1 cellular context compared by ENCODE assay signal in the genomic region with DNA sequence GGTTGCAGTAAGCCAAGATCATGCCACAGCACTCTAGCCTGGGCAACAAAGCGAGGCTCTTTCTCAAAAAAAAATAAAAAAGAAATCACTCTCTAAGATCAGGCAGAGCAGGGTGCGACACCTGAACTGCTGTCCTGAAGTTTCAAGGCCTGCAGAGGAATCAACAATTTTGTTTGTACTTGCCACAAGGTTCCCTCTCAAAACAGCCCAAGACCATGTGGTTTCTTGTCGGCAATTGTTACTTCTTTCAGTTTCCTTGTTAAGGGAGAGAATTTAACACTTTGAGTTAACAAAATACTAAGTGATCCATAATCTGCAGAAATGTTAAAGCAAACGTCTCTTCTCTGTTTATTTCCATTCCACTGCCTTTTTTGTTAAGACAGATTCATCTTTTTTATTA.
TF ChIP-seq lines count a peak whose summit lies in the region.

No MANE protein-coding gene starts in this region.

TF ChIP-seq in GM12878, 131 proteins besides CTCF, POLR2A, EP300 and RAD21:
- TF ChIP-seq RELA (IDR thresholded peaks at IDR 0.05; ENCODE audit: borderline replicate concordance, partially characterized antibody) (no peak), ESRRA (IDR thresholded peaks at IDR 0.05; ENCODE audit: low read length) (no peak), RAD51 (IDR thresholded peaks at IDR 0.05) (peak; percentile 31; the same call in 1 of the 2 replicates), MXI1 (IDR thresholded peaks at IDR 0.05; ENCODE audit: low read depth, low read length) (peak; percentile 76), RUNX3 (IDR thresholded peaks at IDR 0.05; ENCODE audit: low read length) (peak; percentile 54; the same call in 1 of the 2 replicates)
- TF ChIP-seq, protein P1, sequence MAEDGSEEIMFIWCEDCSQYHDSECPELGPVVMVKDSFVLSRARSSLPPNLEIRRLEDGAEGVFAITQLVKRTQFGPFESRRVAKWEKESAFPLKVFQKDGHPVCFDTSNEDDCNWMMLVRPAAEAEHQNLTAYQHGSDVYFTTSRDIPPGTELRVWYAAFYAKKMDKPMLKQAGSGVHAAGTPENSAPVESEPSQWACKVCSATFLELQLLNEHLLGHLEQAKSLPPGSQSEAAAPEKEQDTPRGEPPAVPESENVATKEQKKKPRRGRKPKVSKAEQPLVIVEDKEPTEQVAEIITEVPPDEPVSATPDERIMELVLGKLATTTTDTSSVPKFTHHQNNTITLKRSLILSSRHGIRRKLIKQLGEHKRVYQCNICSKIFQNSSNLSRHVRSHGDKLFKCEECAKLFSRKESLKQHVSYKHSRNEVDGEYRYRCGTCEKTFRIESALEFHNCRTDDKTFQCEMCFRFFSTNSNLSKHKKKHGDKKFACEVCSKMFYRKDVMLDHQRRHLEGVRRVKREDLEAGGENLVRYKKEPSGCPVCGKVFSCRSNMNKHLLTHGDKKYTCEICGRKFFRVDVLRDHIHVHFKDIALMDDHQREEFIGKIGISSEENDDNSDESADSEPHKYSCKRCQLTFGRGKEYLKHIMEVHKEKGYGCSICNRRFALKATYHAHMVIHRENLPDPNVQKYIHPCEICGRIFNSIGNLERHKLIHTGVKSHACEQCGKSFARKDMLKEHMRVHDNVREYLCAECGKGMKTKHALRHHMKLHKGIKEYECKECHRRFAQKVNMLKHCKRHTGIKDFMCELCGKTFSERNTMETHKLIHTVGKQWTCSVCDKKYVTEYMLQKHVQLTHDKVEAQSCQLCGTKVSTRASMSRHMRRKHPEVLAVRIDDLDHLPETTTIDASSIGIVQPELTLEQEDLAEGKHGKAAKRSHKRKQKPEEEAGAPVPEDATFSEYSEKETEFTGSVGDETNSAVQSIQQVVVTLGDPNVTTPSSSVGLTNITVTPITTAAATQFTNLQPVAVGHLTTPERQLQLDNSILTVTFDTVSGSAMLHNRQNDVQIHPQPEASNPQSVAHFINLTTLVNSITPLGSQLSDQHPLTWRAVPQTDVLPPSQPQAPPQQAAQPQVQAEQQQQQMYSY (CRISPR knock-in tag; IDR thresholded peaks at IDR 0.05): no peak
- TF ChIP-seq, protein P2, sequence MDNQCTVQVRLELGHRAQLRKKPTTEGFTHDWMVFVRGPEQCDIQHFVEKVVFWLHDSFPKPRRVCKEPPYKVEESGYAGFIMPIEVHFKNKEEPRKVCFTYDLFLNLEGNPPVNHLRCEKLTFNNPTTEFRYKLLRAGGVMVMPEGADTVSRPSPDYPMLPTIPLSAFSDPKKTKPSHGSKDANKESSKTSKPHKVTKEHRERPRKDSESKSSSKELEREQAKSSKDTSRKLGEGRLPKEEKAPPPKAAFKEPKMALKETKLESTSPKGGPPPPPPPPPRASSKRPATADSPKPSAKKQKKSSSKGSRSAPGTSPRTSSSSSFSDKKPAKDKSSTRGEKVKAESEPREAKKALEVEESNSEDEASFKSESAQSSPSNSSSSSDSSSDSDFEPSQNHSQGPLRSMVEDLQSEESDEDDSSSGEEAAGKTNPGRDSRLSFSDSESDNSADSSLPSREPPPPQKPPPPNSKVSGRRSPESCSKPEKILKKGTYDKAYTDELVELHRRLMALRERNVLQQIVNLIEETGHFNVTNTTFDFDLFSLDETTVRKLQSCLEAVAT (IDR thresholded peaks at IDR 0.05): 0 out of 2 replicates have a peak, but pooled peaks have one; percentile 9
- TF ChIP-seq, protein P3, sequence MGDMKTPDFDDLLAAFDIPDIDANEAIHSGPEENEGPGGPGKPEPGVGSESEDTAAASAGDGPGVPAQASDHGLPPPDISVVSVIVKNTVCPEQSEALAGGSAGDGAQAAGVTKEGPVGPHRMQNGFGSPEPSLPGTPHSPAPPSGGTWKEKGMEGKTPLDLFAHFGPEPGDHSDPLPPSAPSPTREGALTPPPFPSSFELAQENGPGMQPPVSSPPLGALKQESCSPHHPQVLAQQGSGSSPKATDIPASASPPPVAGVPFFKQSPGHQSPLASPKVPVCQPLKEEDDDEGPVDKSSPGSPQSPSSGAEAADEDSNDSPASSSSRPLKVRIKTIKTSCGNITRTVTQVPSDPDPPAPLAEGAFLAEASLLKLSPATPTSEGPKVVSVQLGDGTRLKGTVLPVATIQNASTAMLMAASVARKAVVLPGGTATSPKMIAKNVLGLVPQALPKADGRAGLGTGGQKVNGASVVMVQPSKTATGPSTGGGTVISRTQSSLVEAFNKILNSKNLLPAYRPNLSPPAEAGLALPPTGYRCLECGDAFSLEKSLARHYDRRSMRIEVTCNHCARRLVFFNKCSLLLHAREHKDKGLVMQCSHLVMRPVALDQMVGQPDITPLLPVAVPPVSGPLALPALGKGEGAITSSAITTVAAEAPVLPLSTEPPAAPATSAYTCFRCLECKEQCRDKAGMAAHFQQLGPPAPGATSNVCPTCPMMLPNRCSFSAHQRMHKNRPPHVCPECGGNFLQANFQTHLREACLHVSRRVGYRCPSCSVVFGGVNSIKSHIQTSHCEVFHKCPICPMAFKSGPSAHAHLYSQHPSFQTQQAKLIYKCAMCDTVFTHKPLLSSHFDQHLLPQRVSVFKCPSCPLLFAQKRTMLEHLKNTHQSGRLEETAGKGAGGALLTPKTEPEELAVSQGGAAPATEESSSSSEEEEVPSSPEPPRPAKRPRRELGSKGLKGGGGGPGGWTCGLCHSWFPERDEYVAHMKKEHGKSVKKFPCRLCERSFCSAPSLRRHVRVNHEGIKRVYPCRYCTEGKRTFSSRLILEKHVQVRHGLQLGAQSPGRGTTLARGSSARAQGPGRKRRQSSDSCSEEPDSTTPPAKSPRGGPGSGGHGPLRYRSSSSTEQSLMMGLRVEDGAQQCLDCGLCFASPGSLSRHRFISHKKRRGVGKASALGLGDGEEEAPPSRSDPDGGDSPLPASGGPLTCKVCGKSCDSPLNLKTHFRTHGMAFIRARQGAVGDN (IDR thresholded peaks at IDR 0.05): peak; percentile 71
- TF ChIP-seq, protein P4, sequence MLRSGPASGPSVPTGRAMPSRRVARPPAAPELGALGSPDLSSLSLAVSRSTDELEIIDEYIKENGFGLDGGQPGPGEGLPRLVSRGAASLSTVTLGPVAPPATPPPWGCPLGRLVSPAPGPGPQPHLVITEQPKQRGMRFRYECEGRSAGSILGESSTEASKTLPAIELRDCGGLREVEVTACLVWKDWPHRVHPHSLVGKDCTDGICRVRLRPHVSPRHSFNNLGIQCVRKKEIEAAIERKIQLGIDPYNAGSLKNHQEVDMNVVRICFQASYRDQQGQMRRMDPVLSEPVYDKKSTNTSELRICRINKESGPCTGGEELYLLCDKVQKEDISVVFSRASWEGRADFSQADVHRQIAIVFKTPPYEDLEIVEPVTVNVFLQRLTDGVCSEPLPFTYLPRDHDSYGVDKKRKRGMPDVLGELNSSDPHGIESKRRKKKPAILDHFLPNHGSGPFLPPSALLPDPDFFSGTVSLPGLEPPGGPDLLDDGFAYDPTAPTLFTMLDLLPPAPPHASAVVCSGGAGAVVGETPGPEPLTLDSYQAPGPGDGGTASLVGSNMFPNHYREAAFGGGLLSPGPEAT (IDR thresholded peaks at IDR 0.05; ENCODE audit: low read depth): no peak
TF ChIP-seq in GM12878: peak in this region for 5.
